In genomic region chr4:4673070-4673469, GRCh38 we compare ENCODE assay signal across 1 cellular context.
TF ChIP-seq lines count a peak whose summit lies in the region.

No MANE protein-coding gene starts in this region.

TF ChIP-seq in SK-N-SH treated with all-trans-retinoic acid at 6 μM for 48 hours, 23 proteins besides CTCF, POLR2A, EP300 and RAD21 (continued from another document):
- TF ChIP-seq TSHZ2 (CRISPR knock-in tag; IDR thresholded peaks at IDR 0.05): no peak
- TF ChIP-seq CREB5 (CRISPR knock-in tag; IDR thresholded peaks at IDR 0.05; ENCODE audit: low read depth): no peak
- no peak for TF ChIP-seq ZNF8 (CRISPR knock-in tag; IDR thresholded peaks at IDR 0.05)
- no peak for TF ChIP-seq TCF4 (CRISPR knock-in tag; IDR thresholded peaks at IDR 0.05; ENCODE audit: borderline replicate concordance)
- TF ChIP-seq SNAI2 (CRISPR knock-in tag; IDR thresholded peaks at IDR 0.05): no peak
- no peak for TF ChIP-seq PPARA (CRISPR knock-in tag; IDR thresholded peaks at IDR 0.05; ENCODE audit: borderline replicate concordance)
- no peak for TF ChIP-seq ZFP30 (CRISPR knock-in tag; IDR thresholded peaks at IDR 0.05)
- no peak for TF ChIP-seq TOX (CRISPR knock-in tag; IDR thresholded peaks at IDR 0.05; ENCODE audit: borderline replicate concordance)
